In the genomic region with DNA sequence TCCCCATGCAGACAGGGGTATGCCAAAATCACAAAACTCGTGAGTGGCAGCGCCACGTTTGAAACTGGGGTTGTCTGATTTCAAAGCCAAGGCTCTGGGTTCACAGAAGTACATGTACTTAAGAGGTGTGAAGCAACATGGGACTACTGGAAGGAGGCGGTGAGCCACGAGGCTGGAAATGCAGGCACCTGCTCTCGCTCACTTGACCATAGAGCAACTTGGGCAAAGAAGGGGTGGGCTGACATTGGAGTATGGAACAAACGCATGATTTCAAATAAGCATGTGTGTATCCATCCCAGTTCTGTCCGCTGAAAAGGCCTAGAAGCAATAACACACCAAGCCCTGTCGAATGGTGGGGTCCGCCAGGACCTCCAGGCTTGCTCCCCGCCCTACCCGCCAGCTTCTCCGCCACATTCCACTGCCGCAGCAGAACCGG, we compare ENCODE assay signal across 8 cellular contexts. TPM values are rescaled to one million over a fixed set of nuclear protein-coding genes. Genes with fewer than 3 reads are reported as not detected.
A peak's percentile ranks its signal among the peaks of the same experiment; 100 is the strongest.
DNase-seq lines count a peak whose midpoint lies in the region; ATAC-seq lines count a peak whose summit lies in the region.

No MANE protein-coding gene starts in this region.

- DNase-seq in NCI-H2196 (lab: John Stamatoyannopoulos, UW; ENCODE audit: unreplicated experiment) (peak; percentile 0), NCI-H2196 treated with DMSO at 0.1 percent for 48 hours (lab: John Stamatoyannopoulos, UW; ENCODE audit: unreplicated experiment) (no peak), iPS DF 6.9 (ENCODE audit: low read depth, low spot score) (no peak), hippocampal formation (lab: John Stamatoyannopoulos, UW) (no peak)

- H3K27me3 ChIP-seq in iPS DF 6.9 (ENCODE audit: control insufficient read depth, insufficient read depth, low read length) (no peaks in the 10 kb centered on the region), skeletal muscle tissue (ENCODE audit: control insufficient read depth in 3 of 3, insufficient read depth in 3 of 3, low read length in 3 of 3) (no peaks in the 10 kb centered on the region)

- 0 to 1% (median 1%) methylated on average over 15 of the region's 15 CpGs for WGBS in adipose tissue, 3 donors
- no CpG with 5 or more reads among the region's 15 CpGs for WGBS in iPS DF 6.9 (ENCODE audit: insufficient coverage, insufficient read length)

- peak overlapping the region; percentile 80 for H3K4me3 ChIP-seq in iPS DF 6.9 (ENCODE audit: low read length)
- peak overlapping the region; percentile 98 to 99 (median 99) for H3K4me3 ChIP-seq in skeletal muscle tissue (ENCODE audit: low read length in 3 of 3)

- H3K36me3 ChIP-seq in KOPT-K1 (ENCODE audit: insufficient read depth, low read length) (peaks cover 22% of the 10 kb centered on the region), iPS DF 6.9 (ENCODE audit: control insufficient read depth, insufficient read depth, low read length) (no peaks in the 10 kb centered on the region), skeletal muscle tissue (ENCODE audit: control insufficient read depth in 3 of 3, insufficient read depth in 3 of 3, low read length in 3 of 3) (peaks cover 0 to 2% (median 0%) of the 10 kb centered on the region in 3 donors)

- H3K9me3 ChIP-seq in KOPT-K1 (ENCODE audit: insufficient read depth, low read length, poor library complexity, severe bottlenecking) (no peaks in the 10 kb centered on the region), iPS DF 6.9 (ENCODE audit: control insufficient read depth, insufficient read depth, low read length) (no peaks in the 10 kb centered on the region), skeletal muscle tissue (ENCODE audit: control insufficient read depth in 3 of 3, low read length in 3 of 3) (no peaks in the 10 kb centered on the region)

- H3K4me1 ChIP-seq in iPS DF 6.9 (ENCODE audit: control insufficient read depth, insufficient read depth, low read length), result no peaks in the 10 kb centered on the region
- H3K4me1 ChIP-seq in skeletal muscle tissue (ENCODE audit: control insufficient read depth in 3 of 3, insufficient read depth in 3 of 3, low read length in 3 of 3), result peaks cover 14 to 23% (median 15%) of the 10 kb centered on the region in 3 donors

- H3K27ac ChIP-seq in KOPT-K1 (ENCODE audit: low read depth, low read length, poor library complexity, severe bottlenecking), result peak overlapping the region; percentile 93
- H3K27ac ChIP-seq in adipose tissue (ENCODE audit: low read depth, low read length), result peak overlapping the region; percentile 31
- H3K27ac ChIP-seq in iPS DF 6.9 (ENCODE audit: low read length), result no peak overlapping the region
- peak overlapping the region; percentile 95 for H3K27ac ChIP-seq in skeletal muscle tissue (ENCODE audit: low read depth, low read length)

- peak; percentile 17 for ATAC-seq in GM21825 (IDR thresholded peaks at IDR 0.05; ENCODE audit: unreplicated experiment)

- H3K9ac ChIP-seq in skeletal muscle tissue (ENCODE audit: low read depth in 1 of 3, low read length in 3 of 3), result peak overlapping the region; percentile 95 to 99 (median 96)

RNA-seq across cellular contexts. Expression of a gene that starts 0.6 kb away (rescaled TPM):
- polyA plus RNA-seq in adipose tissue, result 10 to 100 TPM; 34.5 to 83.6 (median 74.5) TPM
- 81.4 TPM for total RNA-seq in skeletal muscle tissue
